2 cellular contexts compared by ENCODE assay signal in the genomic region with DNA sequence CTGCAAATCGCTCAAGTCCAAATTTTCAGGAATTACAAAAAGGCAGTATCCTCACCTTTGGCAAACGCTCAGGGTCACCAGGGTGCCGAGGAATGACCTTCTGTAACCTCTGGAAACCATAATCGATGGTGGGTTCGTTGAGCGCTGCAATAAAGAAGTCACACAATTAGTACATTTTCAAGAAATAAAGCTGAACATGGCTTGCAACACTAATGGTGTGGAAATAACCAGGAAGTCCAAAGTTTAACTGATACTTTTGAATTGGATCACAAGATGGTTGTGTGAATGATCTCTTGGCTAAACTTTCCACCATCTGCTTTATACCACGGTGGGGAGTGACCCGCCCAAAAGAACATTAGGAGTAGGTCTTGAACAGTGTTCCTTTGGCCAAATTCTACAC.
TF ChIP-seq lines count a peak whose summit lies in the region.

No MANE protein-coding gene starts in this region.

TF ChIP-seq in liver, 16 proteins besides CTCF, POLR2A, EP300 and RAD21 (continued from another document):
- no peak for TF ChIP-seq NR2F2 (IDR thresholded peaks at IDR 0.05)
- TF ChIP-seq, protein P1, sequence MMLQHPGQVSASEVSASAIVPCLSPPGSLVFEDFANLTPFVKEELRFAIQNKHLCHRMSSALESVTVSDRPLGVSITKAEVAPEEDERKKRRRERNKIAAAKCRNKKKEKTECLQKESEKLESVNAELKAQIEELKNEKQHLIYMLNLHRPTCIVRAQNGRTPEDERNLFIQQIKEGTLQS (IDR thresholded peaks at IDR 0.05) = no peak
- TF ChIP-seq, protein P2, sequence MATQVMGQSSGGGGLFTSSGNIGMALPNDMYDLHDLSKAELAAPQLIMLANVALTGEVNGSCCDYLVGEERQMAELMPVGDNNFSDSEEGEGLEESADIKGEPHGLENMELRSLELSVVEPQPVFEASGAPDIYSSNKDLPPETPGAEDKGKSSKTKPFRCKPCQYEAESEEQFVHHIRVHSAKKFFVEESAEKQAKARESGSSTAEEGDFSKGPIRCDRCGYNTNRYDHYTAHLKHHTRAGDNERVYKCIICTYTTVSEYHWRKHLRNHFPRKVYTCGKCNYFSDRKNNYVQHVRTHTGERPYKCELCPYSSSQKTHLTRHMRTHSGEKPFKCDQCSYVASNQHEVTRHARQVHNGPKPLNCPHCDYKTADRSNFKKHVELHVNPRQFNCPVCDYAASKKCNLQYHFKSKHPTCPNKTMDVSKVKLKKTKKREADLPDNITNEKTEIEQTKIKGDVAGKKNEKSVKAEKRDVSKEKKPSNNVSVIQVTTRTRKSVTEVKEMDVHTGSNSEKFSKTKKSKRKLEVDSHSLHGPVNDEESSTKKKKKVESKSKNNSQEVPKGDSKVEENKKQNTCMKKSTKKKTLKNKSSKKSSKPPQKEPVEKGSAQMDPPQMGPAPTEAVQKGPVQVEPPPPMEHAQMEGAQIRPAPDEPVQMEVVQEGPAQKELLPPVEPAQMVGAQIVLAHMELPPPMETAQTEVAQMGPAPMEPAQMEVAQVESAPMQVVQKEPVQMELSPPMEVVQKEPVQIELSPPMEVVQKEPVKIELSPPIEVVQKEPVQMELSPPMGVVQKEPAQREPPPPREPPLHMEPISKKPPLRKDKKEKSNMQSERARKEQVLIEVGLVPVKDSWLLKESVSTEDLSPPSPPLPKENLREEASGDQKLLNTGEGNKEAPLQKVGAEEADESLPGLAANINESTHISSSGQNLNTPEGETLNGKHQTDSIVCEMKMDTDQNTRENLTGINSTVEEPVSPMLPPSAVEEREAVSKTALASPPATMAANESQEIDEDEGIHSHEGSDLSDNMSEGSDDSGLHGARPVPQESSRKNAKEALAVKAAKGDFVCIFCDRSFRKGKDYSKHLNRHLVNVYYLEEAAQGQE (IDR thresholded peaks at IDR 0.05) = peak; percentile 47
- peak in 1 of 2 donors; percentile 33 for TF ChIP-seq JUND (IDR thresholded peaks at IDR 0.05)
- TF ChIP-seq HNF4A (conservative IDR thresholded peaks at IDR 0.05) = peak; percentile 81 to 89
- no peak for TF ChIP-seq GABPA (IDR thresholded peaks at IDR 0.05 in 1 of 2, conservative IDR thresholded peaks at IDR 0.05 in 1 of 2)
- TF ChIP-seq FOXA1 (IDR thresholded peaks at IDR 0.05) = no peak
- TF ChIP-seq, protein P3, sequence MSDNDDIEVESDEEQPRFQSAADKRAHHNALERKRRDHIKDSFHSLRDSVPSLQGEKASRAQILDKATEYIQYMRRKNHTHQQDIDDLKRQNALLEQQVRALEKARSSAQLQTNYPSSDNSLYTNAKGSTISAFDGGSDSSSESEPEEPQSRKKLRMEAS (IDR thresholded peaks at IDR 0.05) = peak; percentile 83
- TF ChIP-seq RXRA (IDR thresholded peaks at IDR 0.05) = peak; percentile 89 to 95
- TF ChIP-seq TAF1 (conservative IDR thresholded peaks at IDR 0.05) = no peak
- no peak for TF ChIP-seq FOXA2 (IDR thresholded peaks at IDR 0.05)
- TF ChIP-seq HNF4G (IDR thresholded peaks at IDR 0.05) = peak; percentile 34

TF ChIP-seq in HepG2, 621 proteins besides CTCF, POLR2A, EP300 and RAD21 (continued from another document):
- TF ChIP-seq, protein P4, sequence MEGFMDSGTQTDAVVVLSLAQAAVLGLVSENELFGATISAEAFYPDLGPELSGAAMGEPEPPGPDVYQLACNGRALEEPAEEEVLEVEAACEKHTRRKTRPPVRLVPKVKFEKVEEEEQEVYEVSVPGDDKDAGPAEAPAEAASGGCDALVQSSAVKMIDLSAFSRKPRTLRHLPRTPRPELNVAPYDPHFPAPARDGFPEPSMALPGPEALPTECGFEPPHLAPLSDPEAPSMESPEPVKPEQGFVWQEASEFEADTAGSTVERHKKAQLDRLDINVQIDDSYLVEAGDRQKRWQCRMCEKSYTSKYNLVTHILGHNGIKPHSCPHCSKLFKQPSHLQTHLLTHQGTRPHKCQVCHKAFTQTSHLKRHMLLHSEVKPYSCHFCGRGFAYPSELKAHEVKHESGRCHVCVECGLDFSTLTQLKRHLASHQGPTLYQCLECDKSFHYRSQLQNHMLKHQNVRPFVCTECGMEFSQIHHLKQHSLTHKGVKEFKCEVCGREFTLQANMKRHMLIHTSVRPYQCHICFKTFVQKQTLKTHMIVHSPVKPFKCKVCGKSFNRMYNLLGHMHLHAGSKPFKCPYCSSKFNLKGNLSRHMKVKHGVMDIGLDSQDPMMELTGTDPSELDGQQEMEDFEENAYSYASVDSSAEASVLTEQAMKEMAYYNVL (CRISPR knock-in tag; IDR thresholded peaks at IDR 0.05; ENCODE audit: borderline replicate concordance) = no peak
- TF ChIP-seq KLF16 (CRISPR knock-in tag; IDR thresholded peaks at IDR 0.05) (no peak), ZNF839 (CRISPR knock-in tag; IDR thresholded peaks at IDR 0.05; ENCODE audit: borderline replicate concordance) (no peak), NONO (IDR thresholded peaks at IDR 0.05) (no peak), NONO (CRISPR knock-in tag; conservative IDR thresholded peaks at IDR 0.05) (no peak)
